Comparison of ENCODE assay signal across 30 cellular contexts in genomic region chr6:18550119-18550518, GRCh38.
"Had no signal": no experiment of that assay in that cellular context is flagged by ENCODE, and none has a peak within 500 bp of the region (broad histone marks: within the 10 kb centered on the region; RNA-seq: fewer than 3 reads in every experiment).

No MANE protein-coding gene starts in this region.

- H3K27me3 ChIP-seq: neural progenitor cell, ovary, stomach, thyroid gland, tibial nerve, upper lobe of left lung, vagina had no signal

- H3K79me2 ChIP-seq: parathyroid adenoma had no signal

- ATAC-seq: natural killer cell; psoas muscle; right cardiac atrium; sciatic nerve; stimulated activated effector memory CD8-positive, alpha-beta T cell treated with anti-CD3 and anti-CD28 coated beads, Interleukin-12 subunit alpha, Interleukin-12 subunit beta, amount 100 ng/mL, for 72 hours; stimulated activated naive B cell treated with anti-CD40 and anti-IgM and Interleukin-4, amounts not matched to agents 10 μg/mL and 1 μg/mL and 100 μg/mL, for 72 hours had no signal

- H3K36me3 ChIP-seq: neural progenitor cell, ovary, spleen, stomach, thoracic aorta, thyroid gland, tibial nerve, upper lobe of left lung, vagina had no signal

- H3K4me1 ChIP-seq: neural progenitor cell, parathyroid adenoma, psoas muscle, spleen, stomach, thyroid gland, tibial nerve, upper lobe of left lung, vagina had no signal

- H3K36me3 Mint-ChIP-seq: natural killer cell; neural progenitor cell; stimulated activated effector memory CD8-positive, alpha-beta T cell treated with anti-CD3 and anti-CD28 coated beads, Interleukin-12 subunit alpha, Interleukin-12 subunit beta, amount 100 ng/mL, for 72 hours; stimulated activated naive B cell treated with anti-CD40 and anti-IgM and Interleukin-4, amounts not matched to agents 10 μg/mL and 1 μg/mL and 100 μg/mL, for 72 hours had no signal

- H3K4me3 ChIP-seq: neural progenitor cell, ovary, psoas muscle, skin epidermis, smooth muscle cell, spleen, stomach, thoracic aorta, thyroid gland, tibial nerve, upper lobe of left lung, vagina had no signal

- H3K9ac ChIP-seq: neural progenitor cell, parathyroid adenoma had no signal

- H3K9me3 Mint-ChIP-seq: natural killer cell; stimulated activated naive CD8-positive, alpha-beta T cell treated with anti-CD3 and anti-CD28 coated beads, Interleukin-15, Interleukin-2, amounts not matched to agents 100 ng/mL and 50 ng/mL, for 24 hours had no signal

- H3K4me3 Mint-ChIP-seq: natural killer cell; nephron; neural progenitor cell; stimulated activated effector memory CD8-positive, alpha-beta T cell treated with anti-CD3 and anti-CD28 coated beads, Interleukin-12 subunit alpha, Interleukin-12 subunit beta, amount 100 ng/mL, for 72 hours; stimulated activated naive B cell treated with anti-CD40 and anti-IgM and Interleukin-4, amounts not matched to agents 10 μg/mL and 1 μg/mL and 100 μg/mL, for 72 hours; stimulated activated naive CD8-positive, alpha-beta T cell treated with anti-CD3 and anti-CD28 coated beads, Interleukin-15, Interleukin-2, amounts not matched to agents 100 ng/mL and 50 ng/mL, for 24 hours had no signal

- H3K9me3 ChIP-seq: ovary, thoracic aorta, thyroid gland, vagina had no signal

- H3K4me1 Mint-ChIP-seq: natural killer cell; nephron; neural progenitor cell; stimulated activated effector memory CD8-positive, alpha-beta T cell treated with anti-CD3 and anti-CD28 coated beads, Interleukin-12 subunit alpha, Interleukin-12 subunit beta, amount 100 ng/mL, for 72 hours had no signal

- H3K27ac Mint-ChIP-seq: natural killer cell; nephron; neural progenitor cell; progenitor cell of endocrine pancreas; stimulated activated effector memory CD8-positive, alpha-beta T cell treated with anti-CD3 and anti-CD28 coated beads, Interleukin-12 subunit alpha, Interleukin-12 subunit beta, amount 100 ng/mL, for 72 hours; stimulated activated naive B cell treated with anti-CD40 and anti-IgM and Interleukin-4, amounts not matched to agents 10 μg/mL and 1 μg/mL and 100 μg/mL, for 72 hours; stimulated activated naive CD8-positive, alpha-beta T cell treated with anti-CD3 and anti-CD28 coated beads, Interleukin-15, Interleukin-2, amounts not matched to agents 100 ng/mL and 50 ng/mL, for 24 hours had no signal

- H3K4me2 ChIP-seq: neural progenitor cell had no signal

- H3K27ac ChIP-seq: neural progenitor cell, ovary, parathyroid adenoma, psoas muscle, skin epidermis, spleen, stomach, thoracic aorta, thyroid gland, tibial nerve, upper lobe of left lung, vagina had no signal

- DNase-seq: natural killer cell; occipital lobe; ovary; posterior cingulate gyrus; psoas muscle; right cardiac atrium; spleen; stimulated activated CD4-positive, alpha-beta T cell treated with anti-CD3 and anti-CD28 coated beads, Interleukin-12 subunit alpha, Interleukin-12 subunit beta, amount 100 ng/mL, for 4 hours; stimulated activated CD4-positive, alpha-beta T cell treated with anti-CD3 and anti-CD28 coated beads, Interleukin-2, amount 100 ng/mL, for 24 hours; stimulated activated CD4-positive, alpha-beta T cell treated with anti-CD3 and anti-CD28 coated beads, Interleukin-2, amount 100 ng/mL, for 48 hours; stimulated activated CD4-positive, alpha-beta T cell treated with anti-CD3 and anti-CD28 coated beads, Interleukin-4, amount 100 ng/mL, for 24 hours; stimulated activated naive B cell treated with anti-CD40 and anti-IgM and Interleukin-4, amounts not matched to agents 10 μg/mL and 1 μg/mL and 100 μg/mL, for 72 hours; stimulated activated naive CD4-positive, alpha-beta T cell treated with Interleukin-2 at 50 U/mL for 16 hours; stomach; thyroid gland; trophoblast cell; upper lobe of left lung had no signal

- H2AFZ ChIP-seq: neural progenitor cell, parathyroid adenoma had no signal

- FAIRE-seq: urothelium cell line had no signal
